ENCODE assay signal across 24 cellular contexts in the genomic region with DNA sequence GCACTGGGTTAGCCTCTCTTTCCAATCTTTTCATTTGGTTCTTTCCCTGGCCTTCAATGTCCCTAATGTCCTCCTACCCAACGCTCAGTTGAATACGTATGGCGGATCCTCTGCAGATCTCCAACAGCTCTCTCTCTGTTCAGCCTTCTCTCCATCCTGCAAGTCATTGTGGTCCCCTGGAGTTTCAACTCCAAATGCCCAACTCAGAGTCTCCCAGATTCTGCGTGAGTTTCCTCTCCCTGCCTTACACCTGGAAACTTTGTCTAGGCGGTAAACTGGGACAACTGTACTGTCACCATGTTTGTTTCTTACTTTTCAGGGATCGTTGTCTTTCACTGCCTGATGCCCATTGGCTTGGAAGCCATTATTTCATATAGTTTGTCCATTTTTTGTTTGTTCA.
DNase-seq lines count a peak whose midpoint lies in the region; ATAC-seq, FAIRE-seq and TF ChIP-seq lines count a peak whose summit lies in the region.
"Had no signal": no experiment of that assay in that cellular context is flagged by ENCODE, and none has a peak within 500 bp of the region (broad histone marks: within the 10 kb centered on the region; RNA-seq: fewer than 3 reads in every experiment).

No MANE protein-coding gene starts in this region.

- DNase-seq in HepG2 (ENCODE audit: low spot score) (no peak), right lobe of liver (no peak), caudate nucleus (lab: John Stamatoyannopoulos, UW) (no peak), coronary artery (ENCODE audit: low spot score) (peak; percentile 58), tibial nerve (ENCODE audit: low spot score in 2 of 2) (no peak), NOMO-1 (lab: John Stamatoyannopoulos, UW; ENCODE audit: unreplicated experiment in 2 of 2) (no peak), SHP77 (lab: John Stamatoyannopoulos, UW) (no peak), OCI-M1 (lab: John Stamatoyannopoulos, UW) (no peak)
- DNase-seq: CD4-positive, CD25-positive, alpha-beta regulatory T cell; CD8-positive, alpha-beta T cell; DMS 273 treated with DMSO at 0.1 percent for 48 hours; DMS79; EL; GDM1; HCEC 1CT had no signal

- H3K36me3 ChIP-seq in HepG2 (replicated peaks in 1 of 2; ENCODE audit: control insufficient read depth in 1 of 2, insufficient read depth in 2 of 2, low read length in 2 of 2) (peaks cover 17 to 52% of the 10 kb centered on the region in 2 experiments), right lobe of liver (peaks cover 0 to 10% (median 2%) of the 10 kb centered on the region in 4 donors), tibial nerve (peaks cover 0 to 28% (median 0%) of the 10 kb centered on the region in 3 donors)

- H2AFZ ChIP-seq in HepG2 (ENCODE audit: low read length), result no peak overlapping the region
- H2AFZ ChIP-seq: GM23338 had no signal

- POLR2A ChIA-PET in HepG2 (lab: Yijun Ruan, JAX), result no interaction called here

- in situ Hi-C loops in HepG2 (cut with HindIII; ENCODE audit: extremely low pct_ligation_motif_present, low pct_unique_long_range_greater_than_20kb), result no loop called here

- H3K4me2 ChIP-seq in HepG2 (ENCODE audit: low read depth, low read length), result no peak overlapping the region
- H3K4me2 ChIP-seq: BLaER1, GM23338 had no signal

- ATAC-seq in HepG2 (no peak), right lobe of liver (no peak)
- ATAC-seq: CD8-positive, alpha-beta T cell; GM23338 had no signal

- H3K4me3 ChIP-seq in HepG2 (replicated peaks in 1 of 3; ENCODE audit: insufficient read depth in 1 of 3, low read depth in 2 of 3, low read length in 3 of 3) (no peak overlapping the region), right lobe of liver (no peak overlapping the region), coronary artery (no peak overlapping the region), tibial nerve (no peak overlapping the region)
- H3K4me3 ChIP-seq: BLaER1, GM23338 had no signal

- H3K9me3 ChIP-seq in HepG2 (ENCODE audit: low read length) (no peaks in the 10 kb centered on the region), right lobe of liver (no peaks in the 10 kb centered on the region), tibial nerve (no peaks in the 10 kb centered on the region)

- H4K20me1 ChIP-seq in HepG2 (ENCODE audit: insufficient read depth, low read length), result peaks cover 15% of the 10 kb centered on the region; the same call in 1 of the 2 replicates
- H4K20me1 ChIP-seq: BLaER1 had no signal

- H3K27me3 ChIP-seq in HepG2 (ENCODE audit: control insufficient read depth in 1 of 2, insufficient read depth in 2 of 2, low read length in 2 of 2) (no peaks in the 10 kb centered on the region), right lobe of liver (no peaks in the 10 kb centered on the region), tibial nerve (no peaks in the 10 kb centered on the region)
- H3K27me3 ChIP-seq: BLaER1 had no signal

- no peak for FAIRE-seq in HepG2 (lab: Jason Lieb, UNC)
- FAIRE-seq: A204.1, D721Med, GM12891, GM18507, H54 had no signal

- no TSS peak for BruUV-seq in HepG2 (replicated peaks; lab: Mats Ljungman, UMichigan)

- 99% methylated on average over 6 of the region's 6 CpGs for WGBS in HepG2 (ENCODE audit: low lambda C conversion rate)
- 95% methylated on average over 6 of the region's 6 CpGs for WGBS in right lobe of liver (ENCODE audit: insufficient coverage, low coverage, low lambda C conversion rate, missing lambda C conversion rate)
- 97 to 98% methylated on average over 6 of the region's 6 CpGs for WGBS in tibial nerve, 2 donors

- no peak for TF ChIP-seq EP300 in HepG2 (IDR thresholded peaks at IDR 0.05; ENCODE audit: low read depth in 2 of 2, low read length in 2 of 2)
- no peak for TF ChIP-seq EP300 in HepG2 (CRISPR knock-in tag; IDR thresholded peaks at IDR 0.05; ENCODE audit: borderline replicate concordance)
- TF ChIP-seq EP300 in tibial nerve (IDR thresholded peaks at IDR 0.05), result no peak

- TF ChIP-seq CTCF in HepG2 (CRISPR knock-in tag; IDR thresholded peaks at IDR 0.05), result no peak
- TF ChIP-seq CTCF in right lobe of liver (IDR thresholded peaks at IDR 0.05), result no peak
- TF ChIP-seq CTCF in coronary artery (IDR thresholded peaks at IDR 0.05), result no peak
- TF ChIP-seq CTCF in tibial nerve (IDR thresholded peaks at IDR 0.05), result no peak

- H3K4me1 ChIP-seq in HepG2 (ENCODE audit: insufficient read depth, low read length) (no peaks in the 10 kb centered on the region), right lobe of liver (no peaks in the 10 kb centered on the region), tibial nerve (peaks cover 0 to 46% (median 11%) of the 10 kb centered on the region in 4 donors)

- CTCF ChIA-PET in HepG2 (lab: Yijun Ruan, JAX; ENCODE audit: low intra/inter-chr PET ratio, low total read pairs), result no interaction called here

- TF ChIP-seq POLR2A in HepG2 (IDR thresholded peaks at IDR 0.05; ENCODE audit: insufficient read depth in 1 of 2, low read depth in 2 of 2, low read length in 2 of 2) (no peak), right lobe of liver (IDR thresholded peaks at IDR 0.05) (no peak), tibial nerve (IDR thresholded peaks at IDR 0.05) (no peak)

- no peak overlapping the region for H3K9ac ChIP-seq in HepG2 (ENCODE audit: insufficient read depth, low read depth, low read length)
- H3K9ac ChIP-seq: BLaER1 had no signal

- H3K27ac ChIP-seq in HepG2 (ENCODE audit: extremely low read length, insufficient read depth, low read length) (no peak overlapping the region), right lobe of liver (no peak overlapping the region), caudate nucleus (ENCODE audit: low read depth, low read length) (peak overlapping the region; percentile 36), coronary artery (no peak overlapping the region), tibial nerve (peak overlapping the region in 2 of 4 donors; percentile 26 to 66)
- H3K27ac ChIP-seq: 22Rv1, BLaER1, C4-2B had no signal

- intact Hi-C loops in HepG2 (cut with micrococcal nuclease; ENCODE audit: unreplicated experiment), result no loop called here
- intact Hi-C loops in right lobe of liver (cut with DNase I), result no loop called here

- no peaks in the 10 kb centered on the region for H3K79me2 ChIP-seq in HepG2 (ENCODE audit: insufficient read depth, low read length)

- TF ChIP-seq RAD21 in HepG2 (CRISPR knock-in tag; IDR thresholded peaks at IDR 0.05), result no peak

TF ChIP-seq in HepG2, 621 proteins besides CTCF, POLR2A, EP300 and RAD21:
- TF ChIP-seq SP1 (IDR thresholded peaks at IDR 0.05) (no peak), SP1 (CRISPR knock-in tag; IDR thresholded peaks at IDR 0.05) (no peak), ZNF274 (CRISPR knock-in tag; IDR thresholded peaks at IDR 0.05) (no peak), RBM22 (optimal IDR thresholded peaks at IDR 0.05; ENCODE audit: low read length) (peak; percentile 76)
